Comparison of ENCODE assay signal across 21 cellular contexts in the genomic region with DNA sequence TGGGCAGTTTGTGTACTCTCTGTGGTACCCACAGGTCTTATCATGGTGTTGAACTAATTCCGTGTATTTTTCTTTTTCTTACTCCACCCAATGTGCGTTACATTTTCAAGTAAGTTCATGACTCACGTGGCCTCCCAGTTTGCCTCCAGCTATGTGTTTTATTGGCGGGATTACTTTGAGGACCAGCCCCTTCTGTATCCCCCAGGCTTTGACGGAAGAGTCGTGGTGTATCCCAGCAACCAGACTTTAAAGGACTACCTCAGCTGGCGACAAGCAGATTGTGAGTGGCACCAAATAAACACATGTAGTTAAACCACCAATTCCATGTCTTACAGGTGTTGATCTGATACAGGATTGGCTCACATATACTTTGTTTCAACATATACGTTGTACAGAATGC. TPM values are rescaled to one million over a fixed set of nuclear protein-coding genes. Genes with fewer than 3 reads are reported as not detected.
A peak's percentile ranks its signal among the peaks of the same experiment; 100 is the strongest.
DNase-seq lines count a peak whose midpoint lies in the region; ATAC-seq and TF ChIP-seq lines count a peak whose summit lies in the region.
"Had no signal": no experiment of that assay in that cellular context is flagged by ENCODE, and none has a peak within 500 bp of the region (broad histone marks: within the 10 kb centered on the region; RNA-seq: fewer than 3 reads in every experiment).

No MANE protein-coding gene starts in this region.

- no peak overlapping the region for H3K27ac Mint-ChIP-seq in activated CD4-positive, alpha-beta T cell treated with anti-CD3 and anti-CD28 coated beads, Interleukin-2, amount 10 ng/mL, durations not matched to agents 24 days and 14 days
- H3K27ac Mint-ChIP-seq in neural progenitor cell, result peak overlapping the region; percentile 33
- H3K27ac Mint-ChIP-seq: CD4-positive, alpha-beta T cell; HFFc6 had no signal

- H3K9me3 ChIP-seq in neural progenitor cell (ENCODE audit: low read depth) (no peaks in the 10 kb centered on the region), colonic mucosa (no peaks in the 10 kb centered on the region), upper lobe of right lung (no peaks in the 10 kb centered on the region)
- H3K9me3 ChIP-seq: A549; BE2C; BLaER1 treated with 17β-estradiol and CSF1 and Interleukin-3, amounts not matched to agents 10 nM and 100 nM; HAP-1 had no signal

- H3K9me3 Mint-ChIP-seq in activated CD4-positive, alpha-beta T cell treated with anti-CD3 and anti-CD28 coated beads, Interleukin-2, amount 10 ng/mL, durations not matched to agents 24 days and 14 days, result no peaks in the 10 kb centered on the region
- H3K9me3 Mint-ChIP-seq in neural progenitor cell, result no peaks in the 10 kb centered on the region
- H3K9me3 Mint-ChIP-seq: CD14-positive monocyte; CD4-positive, alpha-beta T cell; CD8-positive, alpha-beta memory T cell; HFFc6 had no signal

- H4K20me1 ChIP-seq in neural progenitor cell (ENCODE audit: low read depth), result no peaks in the 10 kb centered on the region
- H4K20me1 ChIP-seq: BLaER1 treated with 17β-estradiol and CSF1 and Interleukin-3, amounts not matched to agents 10 nM and 100 nM had no signal

- H3K9ac ChIP-seq in neural progenitor cell, result no peak overlapping the region
- no peak overlapping the region for H3K9ac ChIP-seq in colonic mucosa (ENCODE audit: low read depth in 2 of 2, low read length in 2 of 2)
- H3K9ac ChIP-seq: BLaER1 treated with 17β-estradiol and CSF1 and Interleukin-3, amounts not matched to agents 10 nM and 100 nM had no signal

- H3K4me2 ChIP-seq in neural progenitor cell, result no peak overlapping the region
- H3K4me2 ChIP-seq: A549; BLaER1 treated with 17β-estradiol and CSF1 and Interleukin-3, amounts not matched to agents 10 nM and 100 nM had no signal

- H3K4me3 ChIP-seq in neural progenitor cell (no peak overlapping the region), colonic mucosa (no peak overlapping the region), upper lobe of right lung (no peak overlapping the region)
- H3K4me3 ChIP-seq: A549; BLaER1 treated with 17β-estradiol and CSF1 and Interleukin-3, amounts not matched to agents 10 nM and 100 nM; HAP-1 had no signal

- H3K27me3 Mint-ChIP-seq in activated CD4-positive, alpha-beta T cell treated with anti-CD3 and anti-CD28 coated beads, Interleukin-2, amount 10 ng/mL, durations not matched to agents 24 days and 14 days, result no peaks in the 10 kb centered on the region
- H3K27me3 Mint-ChIP-seq in neural progenitor cell (ENCODE audit: insufficient read depth, low read depth), result no peaks in the 10 kb centered on the region
- H3K27me3 Mint-ChIP-seq: CD4-positive, alpha-beta T cell had no signal

- ATAC-seq in HG03342 (IDR thresholded peaks at IDR 0.05; ENCODE audit: unreplicated experiment) (no peak), upper lobe of right lung (no peak)
- ATAC-seq: A549 had no signal

- H3K36me3 Mint-ChIP-seq in activated CD4-positive, alpha-beta T cell treated with anti-CD3 and anti-CD28 coated beads, Interleukin-2, amount 10 ng/mL, durations not matched to agents 24 days and 14 days (ENCODE audit: low read depth), result peaks cover 32% of the 10 kb centered on the region
- H3K36me3 Mint-ChIP-seq in neural progenitor cell, result peaks cover 3% of the 10 kb centered on the region

- TF ChIP-seq CTCF in VCaP (conservative IDR thresholded peaks at IDR 0.05), result no peak
- no peak for TF ChIP-seq CTCF in neural progenitor cell (IDR thresholded peaks at IDR 0.05)
- TF ChIP-seq CTCF in colonic mucosa (IDR thresholded peaks at IDR 0.05), result no peak
- no peak for TF ChIP-seq CTCF in upper lobe of right lung (IDR thresholded peaks at IDR 0.05)

- no peaks in the 10 kb centered on the region for H3F3A ChIP-seq in neural progenitor cell (ENCODE audit: low read depth)

- H3K4me1 Mint-ChIP-seq in activated CD4-positive, alpha-beta T cell treated with anti-CD3 and anti-CD28 coated beads, Interleukin-2, amount 10 ng/mL, durations not matched to agents 24 days and 14 days, result peaks cover 21% of the 10 kb centered on the region
- H3K4me1 Mint-ChIP-seq in neural progenitor cell, result peaks cover 8% of the 10 kb centered on the region

- peak; percentile 54 for DNase-seq in activated CD4-positive, alpha-beta T cell treated with anti-CD3 and anti-CD28 coated beads, Interleukin-2, amount 10 ng/mL, durations not matched to agents 24 days and 14 days
- no peak for DNase-seq in activated CD4-positive, alpha-beta T cell treated with anti-CD3 and anti-CD28 coated beads, Interleukin-2, amount 50 U/mL, for 4 hours
- DNase-seq in neural progenitor cell (ENCODE audit: low spot score), result no peak
- DNase-seq in colonic mucosa, result no peak
- no peak for DNase-seq in upper lobe of right lung
- DNase-seq: 8988T; ACHN; AML-193; BE2C; CD4-positive, alpha-beta T cell; CD8-positive, alpha-beta memory T cell; DMS 273 treated with DMSO at 0.1 percent for 48 hours; DMS79; GOT3; HFFc6 had no signal

- peak overlapping the region; percentile 79 for H3K27ac ChIP-seq in VCaP
- no peak overlapping the region for H3K27ac ChIP-seq in neural progenitor cell
- H3K27ac ChIP-seq in colonic mucosa, result no peak overlapping the region
- H3K27ac ChIP-seq in upper lobe of right lung, result no peak overlapping the region
- H3K27ac ChIP-seq: A549; BLaER1 treated with 17β-estradiol and CSF1 and Interleukin-3, amounts not matched to agents 10 nM and 100 nM had no signal

- intact Hi-C loops in activated CD4-positive, alpha-beta T cell treated with anti-CD3 and anti-CD28 coated beads, Interleukin-2, amount 10 ng/mL, durations not matched to agents 24 days and 14 days (cut with micrococcal nuclease), result loop anchor here (5.0 kb wide), 2 partner anchors 272 to 1723 kb away; a partner anchor contains a TSS
- intact Hi-C loops in colonic mucosa (cut with DNase I) (no loop called here), upper lobe of right lung (cut with DNase I) (no loop called here)

- no peak overlapping the region for H3K4me3 Mint-ChIP-seq in activated CD4-positive, alpha-beta T cell treated with anti-CD3 and anti-CD28 coated beads, Interleukin-2, amount 10 ng/mL, durations not matched to agents 24 days and 14 days
- no peak overlapping the region for H3K4me3 Mint-ChIP-seq in neural progenitor cell
- H3K4me3 Mint-ChIP-seq: CD14-positive monocyte; CD4-positive, alpha-beta T cell; HFFc6 had no signal

- no peaks in the 10 kb centered on the region for H3K79me2 ChIP-seq in neural progenitor cell (ENCODE audit: low read depth)

- H3K27me3 ChIP-seq in neural progenitor cell (no peaks in the 10 kb centered on the region), colonic mucosa (no peaks in the 10 kb centered on the region), upper lobe of right lung (no peaks in the 10 kb centered on the region)
- H3K27me3 ChIP-seq: BE2C; BLaER1 treated with 17β-estradiol and CSF1 and Interleukin-3, amounts not matched to agents 10 nM and 100 nM had no signal

- H3K4me1 ChIP-seq in neural progenitor cell (no peaks in the 10 kb centered on the region), colonic mucosa (no peaks in the 10 kb centered on the region), upper lobe of right lung (peaks cover 7% of the 10 kb centered on the region)

- H3K36me3 ChIP-seq in neural progenitor cell (peaks cover 9% of the 10 kb centered on the region), colonic mucosa (no peaks in the 10 kb centered on the region), upper lobe of right lung (peaks cover 42% of the 10 kb centered on the region)

- no peak overlapping the region for H2AFZ ChIP-seq in neural progenitor cell (replicated peaks)

RNA-seq across cellular contexts. Expression of a gene that starts 3.2 kb away (rescaled TPM):
- total RNA-seq in activated CD4-positive, alpha-beta T cell treated with anti-CD3 and anti-CD28 coated beads, Interleukin-2, amount 10 ng/mL, durations not matched to agents 24 days and 14 days, result 25.0 and 26.7 TPM in 2 replicates
- 15.1 and 20.5 TPM in 2 replicates for total RNA-seq in neural progenitor cell (ENCODE audit: low replicate concordance)
- total RNA-seq in colonic mucosa, result 10 to 100 TPM; 15.9 to 23.2 TPM
- 8.4 TPM for total RNA-seq in upper lobe of right lung

RNA-seq across cellular contexts. Expression of a gene that starts 9.0 kb away (rescaled TPM):
- total RNA-seq in activated CD4-positive, alpha-beta T cell treated with anti-CD3 and anti-CD28 coated beads, Interleukin-2, amount 10 ng/mL, durations not matched to agents 24 days and 14 days, result 8.6 and 9.2 TPM in 2 replicates
- total RNA-seq in neural progenitor cell (ENCODE audit: low replicate concordance), result 10.7 and 13.6 TPM in 2 replicates
- total RNA-seq in colonic mucosa, result 1 to 10 TPM; 5.1 to 6.6 TPM
- 3.0 TPM for total RNA-seq in upper lobe of right lung
